ENCODE assay signal across 19 cellular contexts in the genomic region with DNA sequence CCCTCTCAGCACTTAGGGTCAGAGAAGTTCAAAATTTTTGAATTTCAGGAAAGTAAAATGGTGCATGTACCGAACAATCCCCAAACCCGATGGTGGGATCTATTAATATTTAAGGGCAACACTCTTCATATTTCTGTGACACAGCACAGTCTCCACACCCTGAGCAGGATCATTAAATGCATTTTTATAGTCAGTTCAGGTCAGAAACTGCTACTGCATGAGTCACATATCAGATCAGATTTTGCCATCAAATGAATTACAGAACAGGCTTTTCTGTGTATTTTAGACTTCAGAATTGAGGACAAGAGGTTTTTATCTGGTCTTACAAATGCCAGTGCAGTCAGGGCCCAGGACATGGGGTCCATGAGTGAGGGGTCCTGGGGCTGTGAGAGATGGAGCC.
"Had no signal": no experiment of that assay in that cellular context is flagged by ENCODE, and none has a peak within 500 bp of the region (broad histone marks: within the 10 kb centered on the region; RNA-seq: fewer than 3 reads in every experiment).

No MANE protein-coding gene starts in this region.

- H2AFZ ChIP-seq: parathyroid adenoma had no signal

- H3K9ac ChIP-seq: parathyroid adenoma had no signal

- H3K27me3 ChIP-seq: right lobe of liver, testis had no signal

- H3K27ac ChIP-seq: esophagus muscularis mucosa, parathyroid adenoma, prostate gland, right lobe of liver, testis, tibial nerve had no signal

- H3K4me3 ChIP-seq: esophagus muscularis mucosa, prostate gland, right lobe of liver, testis, tibial nerve had no signal

- H3K9me3 ChIP-seq: esophagus muscularis mucosa, prostate gland, right lobe of liver, testis, tibial nerve had no signal

- H3K36me3 ChIP-seq: esophagus muscularis mucosa, prostate gland, right lobe of liver, tibial nerve had no signal

- DNase-seq: effector memory CD4-positive, alpha-beta T cell; foreskin fibroblast; immature natural killer cell; kidney; mesendoderm; naive thymus-derived CD4-positive, alpha-beta T cell; nephron progenitor cell; retina; right lobe of liver; stimulated activated CD4-positive, alpha-beta T cell treated with anti-CD3 and anti-CD28 coated beads, Interleukin-2, amount 100 ng/mL, for 24 hours; stimulated activated CD4-positive, alpha-beta T cell treated with anti-CD3 and anti-CD28 coated beads, Interleukin-4, amount 100 ng/mL, for 4 hours; stimulated activated naive B cell treated with anti-CD40 and anti-IgM and Interleukin-4, amounts not matched to agents 10 μg/mL and 1 μg/mL and 100 μg/mL, for 72 hours; stimulated activated naive CD8-positive, alpha-beta T cell treated with anti-CD3 and anti-CD28 coated beads, Interleukin-15, amount 100 ng/mL, for 72 hours; testis had no signal

- FAIRE-seq: endometrium, kidney had no signal

- H3K4me1 ChIP-seq: esophagus muscularis mucosa, right lobe of liver, testis had no signal

- ATAC-seq: naive thymus-derived CD4-positive, alpha-beta T cell; right lobe of liver; stimulated activated naive B cell treated with anti-CD40 and anti-IgM and Interleukin-4, amounts not matched to agents 10 μg/mL and 1 μg/mL and 100 μg/mL, for 72 hours; stimulated activated naive CD8-positive, alpha-beta T cell treated with anti-CD3 and anti-CD28 coated beads, Interleukin-15, amount 100 ng/mL, for 72 hours had no signal

- H3K79me2 ChIP-seq: parathyroid adenoma had no signal
